In genomic region chr2:184312970-184313369, GRCh38 we compare ENCODE assay signal across 21 cellular contexts.
"Had no signal": no experiment of that assay in that cellular context is flagged by ENCODE, and none has a peak within 500 bp of the region (broad histone marks: within the 10 kb centered on the region; RNA-seq: fewer than 3 reads in every experiment).

No MANE protein-coding gene starts in this region.

- H3K4me3 ChIP-seq: colonic mucosa, esophagus squamous epithelium, lower lobe of right lung, neural progenitor cell, right lobe of liver, stomach, thyroid gland, vagina had no signal

- DNase-seq: colonic mucosa; effector memory CD4-positive, alpha-beta T cell; erythroblast; esophagus squamous epithelium; foreskin melanocyte; glutamatergic neuron; hypothalamus; immature natural killer cell; left ventricle myocardium superior; lower lobe of right lung; natural killer cell; right lobe of liver; small intestine; stimulated activated CD4-positive, alpha-beta T cell treated with anti-CD3 and anti-CD28 coated beads, Interleukin-1b, Interleukin-23, amount 100 ng/mL, for 48 hours; stimulated activated CD4-positive, alpha-beta T cell treated with anti-CD3 and anti-CD28 coated beads, Interleukin-4, amount 100 ng/mL, for 1 hour; stimulated activated naive CD4-positive, alpha-beta T cell treated with Interleukin-2 at 50 U/mL for 16 hours; stomach; thyroid gland; trophoblast cell had no signal
